8 cellular contexts compared by ENCODE assay signal in the genomic region with DNA sequence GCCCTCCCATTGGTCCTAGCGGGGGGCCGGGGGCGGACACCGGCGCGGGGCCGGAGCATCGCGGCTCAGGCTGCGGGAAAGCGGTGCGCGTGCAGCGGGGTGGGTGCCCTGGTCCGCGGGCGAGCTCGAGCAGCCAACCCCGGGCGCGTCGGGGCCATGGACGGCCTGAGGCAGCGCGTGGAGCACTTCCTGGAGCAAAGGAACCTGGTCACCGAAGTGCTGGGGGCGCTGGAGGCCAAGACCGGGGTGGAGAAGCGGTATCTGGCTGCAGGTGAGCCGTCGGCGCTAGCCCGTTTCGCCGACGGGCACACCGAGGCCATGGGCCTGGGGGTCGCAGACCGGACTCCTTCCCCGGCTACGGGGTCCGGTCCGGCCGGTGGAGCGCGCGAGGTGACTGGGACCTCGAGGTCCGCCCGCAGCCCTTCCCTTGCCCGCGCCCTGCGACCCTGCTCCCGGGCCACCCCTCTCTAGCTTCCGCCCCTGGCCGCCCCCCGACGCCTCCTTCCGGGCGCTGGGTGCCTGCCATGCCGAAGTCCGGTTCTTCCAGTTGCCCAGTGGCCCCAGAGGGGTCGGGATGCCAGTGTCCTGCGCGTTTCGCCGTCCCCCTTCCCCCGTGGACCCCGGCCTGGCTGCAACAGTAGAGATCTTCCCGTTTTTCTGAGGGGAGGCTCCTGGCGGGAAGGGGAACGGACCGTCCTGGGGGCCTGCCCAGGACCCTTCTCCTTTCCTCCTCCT. TPM values are rescaled to one million over a fixed set of nuclear protein-coding genes. Genes with fewer than 3 reads are reported as not detected.
DNase-seq lines count a peak whose midpoint lies in the region; ATAC-seq and TF ChIP-seq lines count a peak whose summit lies in the region.

A gene (plus strand): TSS at position 68 of the 735 bp plus-strand sequence. CDS start 89 bp downstream, at position 157.

- H3F3A ChIP-seq in neural cell (ENCODE audit: insufficient read depth, low read length, poor library complexity, severe bottlenecking), result no peaks in the 10 kb centered on the region

- no peaks in the 10 kb centered on the region for H4K20me1 ChIP-seq in neural cell (ENCODE audit: insufficient read depth)

- H3K9ac ChIP-seq in neural cell (ENCODE audit: low read length), result peak within 1 kb of the TSS; percentile 77

- WGBS in ectodermal cell, 2 experiments, result 8 to 9% methylated on average over 73 of the region's 73 CpGs

- TF ChIP-seq RAD21 in neural cell (conservative IDR thresholded peaks at IDR 0.05), result peak; percentile 47

- H3K27ac ChIP-seq in C4-2B (peak within 1 kb of the TSS; percentile 72), ectodermal cell (ENCODE audit: insufficient read depth, low read depth, low read length, poor library complexity, severe bottlenecking) (peak within 1 kb of the TSS; percentile 74), neural cell (ENCODE audit: low read length) (peak within 1 kb of the TSS; percentile 80)

- H3K36me3 ChIP-seq in ectodermal cell (ENCODE audit: control insufficient read depth, insufficient read depth, low read length) (no peaks in the 10 kb centered on the region), neural cell (ENCODE audit: insufficient read depth, low read length) (no peaks in the 10 kb centered on the region)

- peak within 1 kb of the TSS; percentile 35 for H3K4me2 ChIP-seq in neural cell (ENCODE audit: low read length)

- no peaks in the 10 kb centered on the region for H3K9me3 ChIP-seq in ectodermal cell (ENCODE audit: control insufficient read depth, low read length)
- H3K9me3 ChIP-seq in neural cell (ENCODE audit: low read length), result no peaks in the 10 kb centered on the region

- no peaks in the 10 kb centered on the region for H3K79me2 ChIP-seq in neural cell (replicated peaks; ENCODE audit: insufficient read depth, low read length)

- H3K9me2 ChIP-seq in neural cell (ENCODE audit: insufficient read depth, low read length), result no peaks in the 10 kb centered on the region

- H2AFZ ChIP-seq in neural cell (ENCODE audit: low read depth, low read length), result peak within 1 kb of the TSS; percentile 42

- TF ChIP-seq EP300 in neural cell (conservative IDR thresholded peaks at IDR 0.05; ENCODE audit: poor library complexity, severe bottlenecking), result peak; percentile 26

- H3K4me1 ChIP-seq in ectodermal cell (ENCODE audit: control insufficient read depth, insufficient read depth, low read length), result peaks cover 8% of the 10 kb centered on the region

- peaks cover 34% of the 10 kb centered on the region for H3K27me3 ChIP-seq in ectodermal cell (ENCODE audit: control insufficient read depth, insufficient read depth, low read length, poor library complexity, severe bottlenecking)
- peaks cover 4% of the 10 kb centered on the region for H3K27me3 ChIP-seq in neural cell (ENCODE audit: insufficient read depth, low read depth, low read length)

- DNase-seq in LNCaP clone FGC (ENCODE audit: low read depth), result no peak
- DNase-seq in AG20443 (ENCODE audit: low spot score), result no peak
- DNase-seq in NOMO-1 treated with DMSO at 0.1 percent for 48 hours (lab: John Stamatoyannopoulos, UW; ENCODE audit: unreplicated experiment), result no peak
- no peak for DNase-seq in NCI-H2171 (lab: John Stamatoyannopoulos, UW)

- no peak for ATAC-seq in HG03045 (IDR thresholded peaks at IDR 0.05; ENCODE audit: unreplicated experiment)

- TF ChIP-seq CTCF in C4-2B (conservative IDR thresholded peaks at IDR 0.05) (no peak), LNCaP clone FGC (IDR thresholded peaks at IDR 0.05; ENCODE audit: control insufficient read depth, extremely low read depth, insufficient read depth) (no peak), neural cell (IDR thresholded peaks at IDR 0.05; ENCODE audit: poor library complexity, severe bottlenecking) (peak; percentile 31)

- peak within 1 kb of the TSS; percentile 69 for H3K4me3 ChIP-seq in LNCaP clone FGC (ENCODE audit: low read depth, low read length)
- H3K4me3 ChIP-seq in ectodermal cell (ENCODE audit: insufficient read depth, low read depth, low read length), result peak within 1 kb of the TSS; percentile 55
- H3K4me3 ChIP-seq in neural cell (ENCODE audit: low read length), result peak within 1 kb of the TSS; percentile 78

TF ChIP-seq in neural cell, 6 proteins besides CTCF, POLR2A, EP300 and RAD21:
- TF ChIP-seq, protein P1, sequence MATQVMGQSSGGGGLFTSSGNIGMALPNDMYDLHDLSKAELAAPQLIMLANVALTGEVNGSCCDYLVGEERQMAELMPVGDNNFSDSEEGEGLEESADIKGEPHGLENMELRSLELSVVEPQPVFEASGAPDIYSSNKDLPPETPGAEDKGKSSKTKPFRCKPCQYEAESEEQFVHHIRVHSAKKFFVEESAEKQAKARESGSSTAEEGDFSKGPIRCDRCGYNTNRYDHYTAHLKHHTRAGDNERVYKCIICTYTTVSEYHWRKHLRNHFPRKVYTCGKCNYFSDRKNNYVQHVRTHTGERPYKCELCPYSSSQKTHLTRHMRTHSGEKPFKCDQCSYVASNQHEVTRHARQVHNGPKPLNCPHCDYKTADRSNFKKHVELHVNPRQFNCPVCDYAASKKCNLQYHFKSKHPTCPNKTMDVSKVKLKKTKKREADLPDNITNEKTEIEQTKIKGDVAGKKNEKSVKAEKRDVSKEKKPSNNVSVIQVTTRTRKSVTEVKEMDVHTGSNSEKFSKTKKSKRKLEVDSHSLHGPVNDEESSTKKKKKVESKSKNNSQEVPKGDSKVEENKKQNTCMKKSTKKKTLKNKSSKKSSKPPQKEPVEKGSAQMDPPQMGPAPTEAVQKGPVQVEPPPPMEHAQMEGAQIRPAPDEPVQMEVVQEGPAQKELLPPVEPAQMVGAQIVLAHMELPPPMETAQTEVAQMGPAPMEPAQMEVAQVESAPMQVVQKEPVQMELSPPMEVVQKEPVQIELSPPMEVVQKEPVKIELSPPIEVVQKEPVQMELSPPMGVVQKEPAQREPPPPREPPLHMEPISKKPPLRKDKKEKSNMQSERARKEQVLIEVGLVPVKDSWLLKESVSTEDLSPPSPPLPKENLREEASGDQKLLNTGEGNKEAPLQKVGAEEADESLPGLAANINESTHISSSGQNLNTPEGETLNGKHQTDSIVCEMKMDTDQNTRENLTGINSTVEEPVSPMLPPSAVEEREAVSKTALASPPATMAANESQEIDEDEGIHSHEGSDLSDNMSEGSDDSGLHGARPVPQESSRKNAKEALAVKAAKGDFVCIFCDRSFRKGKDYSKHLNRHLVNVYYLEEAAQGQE (IDR thresholded peaks at IDR 0.05; ENCODE audit: borderline replicate concordance), result no peak
- TF ChIP-seq MXI1 (conservative IDR thresholded peaks at IDR 0.05; ENCODE audit: poor library complexity, severe bottlenecking), result peak; percentile 56
- peak; percentile 72 for TF ChIP-seq POLR2AphosphoS5 (IDR thresholded peaks at IDR 0.05)
- no peak for TF ChIP-seq TAF1 (IDR thresholded peaks at IDR 0.05; ENCODE audit: low read depth)
- no peak for TF ChIP-seq EZH2 (IDR thresholded peaks at IDR 0.05; ENCODE audit: borderline replicate concordance, insufficient read depth, low read length, poor library complexity, severe bottlenecking)
- peak; percentile 45 for TF ChIP-seq SMC3 (conservative IDR thresholded peaks at IDR 0.05; ENCODE audit: poor library complexity)

RNA-seq across cellular contexts. Expression of the gene that starts here (rescaled TPM):
- polyA plus RNA-seq in ectodermal cell (2013, experiment 1 of 4), result 12.6 TPM
- 15.1 TPM for polyA plus RNA-seq in ectodermal cell (2013, experiment 2 of 4)
- polyA plus RNA-seq in ectodermal cell (2013, experiment 3 of 4), result 12.7 TPM
- 15.8 TPM for polyA plus RNA-seq in ectodermal cell (2013, experiment 4 of 4)
- polyA plus RNA-seq in neural cell, result 10.7 and 17.0 TPM in 2 replicates
- polyA minus RNA-seq in neural cell, result 6.6 and 8.5 TPM in 2 replicates
